In genomic region chr4:26992657-26993361, GRCh38 we compare ENCODE assay signal across 9 cellular contexts.
DNase-seq lines count a peak whose midpoint lies in the region; ATAC-seq and TF ChIP-seq lines count a peak whose summit lies in the region.
"Had no signal": no experiment of that assay in that cellular context is flagged by ENCODE, and none has a peak within 500 bp of the region (broad histone marks: within the 10 kb centered on the region; RNA-seq: fewer than 3 reads in every experiment).

No MANE protein-coding gene starts in this region.

- ATAC-seq in GM19438 (IDR thresholded peaks at IDR 0.05; ENCODE audit: low read depth, unreplicated experiment) (peak; percentile 96), HG03378 (IDR thresholded peaks at IDR 0.05; ENCODE audit: unreplicated experiment) (peak; percentile 95), lower lobe of right lung (peak; percentile 60 to 84)
- ATAC-seq in activated naive CD8-positive, alpha-beta T cell treated with anti-CD3 and anti-CD28 coated beads, Interleukin-2, amount 50 U/mL, for 24 hours: peak; percentile 56

- H3K9me3 Mint-ChIP-seq in activated naive CD8-positive, alpha-beta T cell treated with anti-CD3 and anti-CD28 coated beads, Interleukin-2, amount 50 U/mL, for 24 hours: peaks cover 4% of the 10 kb centered on the region

- H3K4me3 Mint-ChIP-seq in activated naive CD8-positive, alpha-beta T cell treated with anti-CD3 and anti-CD28 coated beads, Interleukin-2, amount 50 U/mL, for 24 hours: no peak overlapping the region

- DNase-seq in GM03348 (ENCODE audit: low spot score): peak; percentile 17
- DNase-seq in activated naive CD8-positive, alpha-beta T cell treated with anti-CD3 and anti-CD28 coated beads, Interleukin-2, amount 50 U/mL, for 24 hours: peak; percentile 42
- DNase-seq in lower lobe of right lung: no peak
- no peak for DNase-seq in dedifferentiated amniotic fluid mesenchymal stem cell (ENCODE audit: extremely low spot score)
- no peak for DNase-seq in NCI-H2081 treated with DMSO at 0.1 percent for 48 hours (lab: John Stamatoyannopoulos, UW)
- no peak for DNase-seq in esophagus squamous epithelium (lab: John Stamatoyannopoulos, UW)

- H3K36me3 ChIP-seq in lower lobe of right lung (no peaks in the 10 kb centered on the region), esophagus squamous epithelium (no peaks in the 10 kb centered on the region)
- H3K36me3 ChIP-seq: tibial artery had no signal

- no peak overlapping the region for H3K27ac Mint-ChIP-seq in activated naive CD8-positive, alpha-beta T cell treated with anti-CD3 and anti-CD28 coated beads, Interleukin-2, amount 50 U/mL, for 24 hours

- intact Hi-C loops in lower lobe of right lung (cut with DNase I) (no loop called here), esophagus squamous epithelium (cut with DNase I) (no loop called here)

- H3K4me1 Mint-ChIP-seq in activated naive CD8-positive, alpha-beta T cell treated with anti-CD3 and anti-CD28 coated beads, Interleukin-2, amount 50 U/mL, for 24 hours: peaks cover 28% of the 10 kb centered on the region

- TF ChIP-seq CTCF in lower lobe of right lung (IDR thresholded peaks at IDR 0.05) (no peak), esophagus squamous epithelium (IDR thresholded peaks at IDR 0.05) (no peak)

- WGBS in esophagus squamous epithelium, 2 donors: 36 to 49% methylated on average over 3 of the region's 3 CpGs

- H3K27ac ChIP-seq in lower lobe of right lung (peak overlapping the region; percentile 26), esophagus squamous epithelium (peak overlapping the region in 2 of 4 donors; percentile 9 to 20)
- H3K27ac ChIP-seq: tibial artery had no signal

- H3K9me3 ChIP-seq in lower lobe of right lung (no peaks in the 10 kb centered on the region), esophagus squamous epithelium (no peaks in the 10 kb centered on the region)
- H3K9me3 ChIP-seq: tibial artery had no signal

- H3K27me3 Mint-ChIP-seq in activated naive CD8-positive, alpha-beta T cell treated with anti-CD3 and anti-CD28 coated beads, Interleukin-2, amount 50 U/mL, for 24 hours: no peaks in the 10 kb centered on the region

- H3K4me3 ChIP-seq in lower lobe of right lung: no peak overlapping the region
- no peak overlapping the region for H3K4me3 ChIP-seq in esophagus squamous epithelium
- H3K4me3 ChIP-seq: tibial artery had no signal

- H3K27me3 ChIP-seq in lower lobe of right lung (ENCODE audit: low read depth) (no peaks in the 10 kb centered on the region), esophagus squamous epithelium (no peaks in the 10 kb centered on the region)
- H3K27me3 ChIP-seq: tibial artery had no signal

- H3K36me3 Mint-ChIP-seq in activated naive CD8-positive, alpha-beta T cell treated with anti-CD3 and anti-CD28 coated beads, Interleukin-2, amount 50 U/mL, for 24 hours (ENCODE audit: low read depth): peaks cover 36% of the 10 kb centered on the region

- no peak for TF ChIP-seq POLR2A in esophagus squamous epithelium (IDR thresholded peaks at IDR 0.05)

- H3K4me1 ChIP-seq in lower lobe of right lung: peaks cover 30% of the 10 kb centered on the region
- H3K4me1 ChIP-seq in esophagus squamous epithelium: peaks cover 0 to 21% (median 4%) of the 10 kb centered on the region in 3 donors

Comparison
In these comparisons a context has a peak if more than half of its experiments do, and no peak if none do; other contexts are left out.
1. DNase-seq: peak in GM03348 (single experiment) and activated naive CD8-positive, alpha-beta T cell treated with anti-CD3 and anti-CD28 coated beads, Interleukin-2, amount 50 U/mL, for 24 hours (single experiment); none in lower lobe of right lung (single experiment), dedifferentiated amniotic fluid mesenchymal stem cell (single experiment), NCI-H2081 treated with DMSO at 0.1 percent for 48 hours (single experiment) and esophagus squamous epithelium (single experiment).
2. Peak in every context shown above with its lines, with median percentiles within 50 percentile points of each other: ATAC-seq.